In genomic region chr17:8151120-8151640, GRCh38 we compare ENCODE assay signal across 8 cellular contexts. TPM values are rescaled to one million over a fixed set of nuclear protein-coding genes. Genes with fewer than 3 reads are reported as not detected.
DNase-seq lines count a peak whose midpoint lies in the region; ATAC-seq and TF ChIP-seq lines count a peak whose summit lies in the region.

No MANE protein-coding gene starts in this region.

- TF ChIP-seq CTCF in smooth muscle cell (IDR thresholded peaks at IDR 0.05; ENCODE audit: borderline replicate concordance, insufficient read depth, poor library complexity, severe bottlenecking) = no peak

- peak; percentile 35 for ATAC-seq in GM21737 (IDR thresholded peaks at IDR 0.05; ENCODE audit: unreplicated experiment)
- ATAC-seq in HG02623 (IDR thresholded peaks at IDR 0.05; ENCODE audit: unreplicated experiment) = no peak

- peak; percentile 75 for DNase-seq in DMS53 treated with DMSO at 0.1 percent for 48 hours (lab: John Stamatoyannopoulos, UW; ENCODE audit: unreplicated experiment)
- peak; percentile 70 for DNase-seq in MV-4-11 (lab: John Stamatoyannopoulos, UW)
- peak; percentile 71 to 83 (median 78) for DNase-seq in activated CD4-positive, CD25-positive, alpha-beta regulatory T cell (lab: John Stamatoyannopoulos, UW)
- peak in 59 of 61 donors; percentile 23 to 97 (median 81) for DNase-seq in caudate nucleus (lab: John Stamatoyannopoulos, UW)
- peak; percentile 93 for DNase-seq in iris pigment epithelial cell (ENCODE audit: low read depth)
- DNase-seq in smooth muscle cell (lab: John Stamatoyannopoulos, UW; ENCODE audit: unreplicated experiment) = peak; percentile 80

- WGBS in smooth muscle cell (ENCODE audit: low lambda C conversion rate) = under 1% methylated on average over 38 of the region's 38 CpGs

- no peaks in the 10 kb centered on the region for H3K9me3 ChIP-seq in smooth muscle cell (replicated peaks; ENCODE audit: low read depth)

- H3K27me3 ChIP-seq in smooth muscle cell (ENCODE audit: low read depth) = no peaks in the 10 kb centered on the region

- no peak overlapping the region for H2AFZ ChIP-seq in smooth muscle cell (ENCODE audit: low read depth)

- peak overlapping the region; percentile 97 for H3K9ac ChIP-seq in smooth muscle cell (ENCODE audit: low read depth)

- peak overlapping the region; percentile 100 for H3K27ac ChIP-seq in caudate nucleus (ENCODE audit: low read depth, low read length)
- peak overlapping the region; percentile 99 for H3K27ac ChIP-seq in smooth muscle cell (ENCODE audit: low read depth)

- H3K4me3 ChIP-seq in smooth muscle cell = peak overlapping the region; percentile 79

- H3K4me1 ChIP-seq in smooth muscle cell (ENCODE audit: low read depth) = peaks cover 17% of the 10 kb centered on the region

- peaks cover 10% of the 10 kb centered on the region for H3K79me2 ChIP-seq in smooth muscle cell (ENCODE audit: low read depth)

- peaks cover 5% of the 10 kb centered on the region for H3K36me3 ChIP-seq in smooth muscle cell (ENCODE audit: low read depth)

- peaks cover 79% of the 10 kb centered on the region for H4K20me1 ChIP-seq in smooth muscle cell (ENCODE audit: low read depth)

- H3F3A ChIP-seq in smooth muscle cell (ENCODE audit: low read depth) = peaks cover 10% of the 10 kb centered on the region

- peak overlapping the region; percentile 95 for H3K4me2 ChIP-seq in smooth muscle cell

RNA-seq across cellular contexts. Expression of gene PER1, which starts 1.0 kb away (rescaled TPM):
- total RNA-seq in smooth muscle cell = 25.8 and 29.0 TPM in 2 replicates
- 55.2 and 85.9 TPM in 2 replicates for polyA plus RNA-seq in smooth muscle cell

RNA-seq across cellular contexts. Expression of gene VAMP2, which starts 11.6 kb away (rescaled TPM):
- 5.7 and 8.1 TPM in 2 replicates for total RNA-seq in smooth muscle cell
- polyA plus RNA-seq in smooth muscle cell = 20.1 and 28.9 TPM in 2 replicates

RNA-seq across cellular contexts. Expression of gene TMEM107, which starts 25.0 kb away (rescaled TPM):
- 66.7 and 88.4 TPM in 2 replicates for total RNA-seq in smooth muscle cell
- 36.0 and 36.5 TPM in 2 replicates for polyA plus RNA-seq in smooth muscle cell

RNA-seq across cellular contexts. Expression of gene HES7, which starts 27.3 kb away (rescaled TPM):
- total RNA-seq in smooth muscle cell = not detected in 2 replicates
- polyA plus RNA-seq in smooth muscle cell = not detected in 2 replicates

RNA-seq across cellular contexts. Expression of gene ALOXE3, which starts 32.9 kb away (rescaled TPM):
- total RNA-seq in smooth muscle cell = 1.1 and 1.7 TPM in 2 replicates
- polyA plus RNA-seq in smooth muscle cell = 0.25 and 2.3 TPM in 2 replicates
